ENCODE assay signal across 18 cellular contexts in the genomic region with DNA sequence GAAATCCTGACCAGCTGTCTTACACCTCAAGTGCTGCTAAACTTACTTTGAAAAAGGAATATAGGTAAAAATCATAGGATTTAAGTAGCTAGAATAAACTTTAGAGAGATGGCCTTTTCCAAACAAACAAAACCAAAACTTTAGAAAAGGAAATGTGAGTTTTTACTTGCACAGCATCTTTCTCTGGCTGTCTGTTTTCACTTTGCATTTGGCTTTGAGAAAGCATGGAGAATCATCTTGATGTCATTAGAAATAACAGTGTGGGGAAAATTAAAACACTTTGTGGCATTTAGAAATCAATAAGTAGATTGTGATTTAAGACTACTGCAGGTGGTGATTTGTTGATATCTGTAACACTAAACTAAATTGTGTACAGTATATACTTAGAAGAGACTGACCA. TPM values are rescaled to one million over a fixed set of nuclear protein-coding genes. Genes with fewer than 3 reads are reported as not detected.
DNase-seq lines count a peak whose midpoint lies in the region; ATAC-seq, FAIRE-seq and TF ChIP-seq lines count a peak whose summit lies in the region.
"Had no signal": no experiment of that assay in that cellular context is flagged by ENCODE, and none has a peak within 500 bp of the region (broad histone marks: within the 10 kb centered on the region; RNA-seq: fewer than 3 reads in every experiment).

No MANE protein-coding gene starts in this region.

- H3K4me3 ChIP-seq in astrocyte (ENCODE audit: insufficient read depth, low read depth, low read length) (no peak overlapping the region), right lobe of liver (no peak overlapping the region), thyroid gland (replicated peaks in 1 of 3) (no peak overlapping the region), psoas muscle (no peak overlapping the region)
- H3K4me3 ChIP-seq: gastroesophageal sphincter had no signal

- FAIRE-seq in astrocyte (lab: Jason Lieb, UNC): no peak
- FAIRE-seq: A204.1, bronchial epithelial cell, GM18507 had no signal

- H3K36me3 ChIP-seq in astrocyte (ENCODE audit: insufficient read depth, low read length) (no peaks in the 10 kb centered on the region), right lobe of liver (no peaks in the 10 kb centered on the region), thyroid gland (no peaks in the 10 kb centered on the region), psoas muscle (ENCODE audit: insufficient read depth in 1 of 2, low read depth in 1 of 2) (no peaks in the 10 kb centered on the region)
- H3K36me3 ChIP-seq: gastroesophageal sphincter had no signal

- POLR2A ChIA-PET in activated CD4-positive, alpha-beta memory T cell treated with anti-CD3 and anti-CD28 coated beads, Interleukin-2, amount 10 ng/mL, durations not matched to agents 7 days and 5 days (lab: Charles Lee): interaction anchor here (0.8 to 1.6 kb wide), 2 partner anchors 55 to 137 kb away, joined by 3 to 6 read pairs; a partner anchor contains a TSS
- POLR2A ChIA-PET in activated CD4-positive, alpha-beta memory T cell treated with anti-CD3 and anti-CD28 coated beads for 36 hours (lab: Charles Lee): interaction anchor here (0.7 kb wide), 1 partner anchor 174 kb away, joined by 3 read pairs; no protein-coding TSS in a partner anchor

- H3K4me1 ChIP-seq in astrocyte (ENCODE audit: insufficient read depth, low read length): peaks cover 28% of the 10 kb centered on the region
- H3K4me1 ChIP-seq in right lobe of liver: peaks cover 0 to 31% (median 8%) of the 10 kb centered on the region in 4 donors
- peaks cover 34 to 44% of the 10 kb centered on the region in 2 donors for H3K4me1 ChIP-seq in thyroid gland
- H3K4me1 ChIP-seq in psoas muscle: peaks cover 19% of the 10 kb centered on the region

- H3K27me3 ChIP-seq in astrocyte (ENCODE audit: insufficient read depth, low read length) (no peaks in the 10 kb centered on the region), right lobe of liver (no peaks in the 10 kb centered on the region), thyroid gland (no peaks in the 10 kb centered on the region), psoas muscle (ENCODE audit: insufficient read depth in 3 of 3, low read length in 2 of 3) (no peaks in the 10 kb centered on the region)
- H3K27me3 ChIP-seq: gastroesophageal sphincter had no signal

- no peaks in the 10 kb centered on the region for H3K9me3 ChIP-seq in astrocyte (ENCODE audit: insufficient read depth, low read depth, low read length)
- H3K9me3 ChIP-seq in right lobe of liver: no peaks in the 10 kb centered on the region
- no peaks in the 10 kb centered on the region for H3K9me3 ChIP-seq in thyroid gland
- H3K9me3 ChIP-seq in psoas muscle: no peaks in the 10 kb centered on the region
- H3K9me3 ChIP-seq: gastroesophageal sphincter had no signal

- H3K9ac ChIP-seq in astrocyte (ENCODE audit: low read length): no peak overlapping the region

- no peaks in the 10 kb centered on the region for H3K27me3 Mint-ChIP-seq in activated CD4-positive, alpha-beta memory T cell treated with anti-CD3 and anti-CD28 coated beads, Interleukin-2, amount 10 ng/mL, durations not matched to agents 7 days and 5 days
- no peaks in the 10 kb centered on the region for H3K27me3 Mint-ChIP-seq in activated CD4-positive, alpha-beta memory T cell treated with anti-CD3 and anti-CD28 coated beads for 36 hours
- H3K27me3 Mint-ChIP-seq in astrocyte (ENCODE audit: low read depth, unreplicated experiment): no peaks in the 10 kb centered on the region

- H3K27ac Mint-ChIP-seq in activated CD4-positive, alpha-beta memory T cell treated with anti-CD3 and anti-CD28 coated beads, Interleukin-2, amount 10 ng/mL, durations not matched to agents 7 days and 5 days: peak overlapping the region; percentile 18
- no peak overlapping the region for H3K27ac Mint-ChIP-seq in activated CD4-positive, alpha-beta memory T cell treated with anti-CD3 and anti-CD28 coated beads for 36 hours
- peak overlapping the region; percentile 82 for H3K27ac Mint-ChIP-seq in astrocyte (ENCODE audit: unreplicated experiment)
- H3K27ac Mint-ChIP-seq: stimulated activated effector memory CD8-positive, alpha-beta T cell treated with anti-CD3 and anti-CD28 coated beads, Interleukin-12 subunit alpha, Interleukin-12 subunit beta, amount 100 ng/mL, for 72 hours had no signal

- H3K27ac ChIP-seq in astrocyte (ENCODE audit: low read depth, low read length) (no peak overlapping the region), right lobe of liver (peak overlapping the region in 2 of 3 donors; percentile 4 to 19), thyroid gland (peak overlapping the region; percentile 20 to 76 (median 75)), psoas muscle (no peak overlapping the region)

- TF ChIP-seq POLR2A in right lobe of liver (IDR thresholded peaks at IDR 0.05): no peak
- no peak for TF ChIP-seq POLR2A in thyroid gland (IDR thresholded peaks at IDR 0.05)

- DNase-seq in activated CD4-positive, alpha-beta memory T cell treated with anti-CD3 and anti-CD28 coated beads, Interleukin-2, amount 10 ng/mL, durations not matched to agents 7 days and 5 days: no peak
- no peak for DNase-seq in activated CD4-positive, alpha-beta memory T cell treated with anti-CD3 and anti-CD28 coated beads for 36 hours
- DNase-seq in astrocyte (ENCODE audit: low read depth) (no peak), right lobe of liver (no peak), thyroid gland (no peak), psoas muscle (no peak)
- DNase-seq: activated CD4-positive, alpha-beta T cell treated with anti-CD3 and anti-CD28 coated beads, Interleukin-2, amount 50 U/mL, for 48 hours; activated effector memory CD4-positive, alpha-beta T cell treated with anti-CD3 and anti-CD28 coated beads, Interleukin-2, amount 50 U/mL, for 16 hours; GDM1; NCI-H526; stimulated activated CD4-positive, alpha-beta T cell treated with anti-CD3 and anti-CD28 coated beads, Interleukin-4, amount 100 ng/mL, for 24 hours had no signal

- peaks cover 28% of the 10 kb centered on the region for H4K20me1 ChIP-seq in astrocyte (ENCODE audit: insufficient read depth, low read length)

- intact Hi-C loops in activated CD4-positive, alpha-beta memory T cell treated with anti-CD3 and anti-CD28 coated beads for 36 hours (cut with micrococcal nuclease): no loop called here
- intact Hi-C loops in right lobe of liver (cut with DNase I): no loop called here
- intact Hi-C loops in thyroid gland (cut with DNase I): no loop called here
- intact Hi-C loops in psoas muscle (cut with DNase I): no loop called here

- H3K36me3 Mint-ChIP-seq in activated CD4-positive, alpha-beta memory T cell treated with anti-CD3 and anti-CD28 coated beads, Interleukin-2, amount 10 ng/mL, durations not matched to agents 7 days and 5 days (ENCODE audit: low read depth): peaks cover 17% of the 10 kb centered on the region
- H3K36me3 Mint-ChIP-seq in activated CD4-positive, alpha-beta memory T cell treated with anti-CD3 and anti-CD28 coated beads for 36 hours: no peaks in the 10 kb centered on the region
- no peaks in the 10 kb centered on the region for H3K36me3 Mint-ChIP-seq in astrocyte (ENCODE audit: low read depth, unreplicated experiment)
- H3K36me3 Mint-ChIP-seq: stimulated activated effector memory CD8-positive, alpha-beta T cell treated with anti-CD3 and anti-CD28 coated beads, Interleukin-12 subunit alpha, Interleukin-12 subunit beta, amount 100 ng/mL, for 72 hours had no signal

- ATAC-seq in right lobe of liver (no peak), GM21515 (IDR thresholded peaks at IDR 0.05; ENCODE audit: unreplicated experiment) (no peak), psoas muscle (no peak), HG03196 (IDR thresholded peaks at IDR 0.05; ENCODE audit: unreplicated experiment) (no peak)
- ATAC-seq: stimulated activated effector memory CD8-positive, alpha-beta T cell treated with anti-CD3 and anti-CD28 coated beads, Interleukin-12 subunit alpha, Interleukin-12 subunit beta, amount 100 ng/mL, for 72 hours had no signal

- peak overlapping the region; percentile 58 for H3K4me2 ChIP-seq in astrocyte (ENCODE audit: low read length)

- no peak overlapping the region for H3K4me3 Mint-ChIP-seq in activated CD4-positive, alpha-beta memory T cell treated with anti-CD3 and anti-CD28 coated beads, Interleukin-2, amount 10 ng/mL, durations not matched to agents 7 days and 5 days
- no peak overlapping the region for H3K4me3 Mint-ChIP-seq in activated CD4-positive, alpha-beta memory T cell treated with anti-CD3 and anti-CD28 coated beads for 36 hours
- peak overlapping the region; percentile 30 for H3K4me3 Mint-ChIP-seq in astrocyte (ENCODE audit: unreplicated experiment)
- H3K4me3 Mint-ChIP-seq: stimulated activated effector memory CD8-positive, alpha-beta T cell treated with anti-CD3 and anti-CD28 coated beads, Interleukin-12 subunit alpha, Interleukin-12 subunit beta, amount 100 ng/mL, for 72 hours had no signal

- TF ChIP-seq CTCF in astrocyte (IDR thresholded peaks at IDR 0.05; ENCODE audit: insufficient read depth, low read depth, low read length): no peak
- TF ChIP-seq CTCF in right lobe of liver (IDR thresholded peaks at IDR 0.05): no peak
- no peak for TF ChIP-seq CTCF in thyroid gland (IDR thresholded peaks at IDR 0.05)
- TF ChIP-seq CTCF in psoas muscle (IDR thresholded peaks at IDR 0.05): no peak

- CTCF ChIA-PET in activated CD4-positive, alpha-beta memory T cell treated with anti-CD3 and anti-CD28 coated beads, Interleukin-2, amount 10 ng/mL, durations not matched to agents 7 days and 5 days (lab: Charles Lee): no interaction called here
- CTCF ChIA-PET in activated CD4-positive, alpha-beta memory T cell treated with anti-CD3 and anti-CD28 coated beads for 36 hours (lab: Charles Lee): no interaction called here

- peaks cover 52% of the 10 kb centered on the region for H3K4me1 Mint-ChIP-seq in activated CD4-positive, alpha-beta memory T cell treated with anti-CD3 and anti-CD28 coated beads, Interleukin-2, amount 10 ng/mL, durations not matched to agents 7 days and 5 days
- H3K4me1 Mint-ChIP-seq in activated CD4-positive, alpha-beta memory T cell treated with anti-CD3 and anti-CD28 coated beads for 36 hours (ENCODE audit: low read depth): peaks cover 53% of the 10 kb centered on the region
- H3K4me1 Mint-ChIP-seq in astrocyte (ENCODE audit: low read depth, unreplicated experiment): peaks cover 50% of the 10 kb centered on the region

- H3K79me2 ChIP-seq in astrocyte (ENCODE audit: insufficient read depth, low read length): peaks cover 92% of the 10 kb centered on the region

- no peak overlapping the region for H2AFZ ChIP-seq in astrocyte (ENCODE audit: low read depth, low read length)

- H3K9me3 Mint-ChIP-seq in activated CD4-positive, alpha-beta memory T cell treated with anti-CD3 and anti-CD28 coated beads, Interleukin-2, amount 10 ng/mL, durations not matched to agents 7 days and 5 days: no peaks in the 10 kb centered on the region
- H3K9me3 Mint-ChIP-seq in activated CD4-positive, alpha-beta memory T cell treated with anti-CD3 and anti-CD28 coated beads for 36 hours: no peaks in the 10 kb centered on the region
- no peaks in the 10 kb centered on the region for H3K9me3 Mint-ChIP-seq in astrocyte (ENCODE audit: unreplicated experiment)
- H3K9me3 Mint-ChIP-seq: stimulated activated effector memory CD8-positive, alpha-beta T cell treated with anti-CD3 and anti-CD28 coated beads, Interleukin-12 subunit alpha, Interleukin-12 subunit beta, amount 100 ng/mL, for 72 hours had no signal

RNA-seq across cellular contexts. Expression of a gene that starts 6.0 kb away (rescaled TPM):
- total RNA-seq in activated CD4-positive, alpha-beta memory T cell treated with anti-CD3 and anti-CD28 coated beads, Interleukin-2, amount 10 ng/mL, durations not matched to agents 7 days and 5 days: 10 to 100 TPM; 12.2 to 14.1 TPM
- total RNA-seq in activated CD4-positive, alpha-beta memory T cell treated with anti-CD3 and anti-CD28 coated beads for 36 hours: 10 to 100 TPM in 1 of 2 experiments, 1 to 10 TPM in 1; 9.3 to 11.2 TPM
- 16.2 and 16.3 TPM in 2 replicates for total RNA-seq in astrocyte
- total RNA-seq in right lobe of liver: 10 to 100 TPM in 1 of 6 experiments, 1 to 10 TPM in 5; 4.5 to 12.0 (median 7.3) TPM
- total RNA-seq in thyroid gland: 10 to 100 TPM; 15.8 to 23.9 (median 20.9) TPM
- total RNA-seq in psoas muscle: 1 to 10 TPM; 1.4 to 2.3 (median 1.9) TPM
- 1 to 10 TPM in 2 of 3 donors, under 1 TPM in 1; 0.66 to 5.3 (median 1.5) TPM for polyA plus RNA-seq in psoas muscle

Comparison
In these comparisons a context has a peak if more than half of its experiments do, and no peak if none do; other contexts are left out.
1. H3K27ac ChIP-seq: peak in right lobe of liver (2 of 3) and thyroid gland (3 of 3); none in astrocyte (single experiment) and psoas muscle (single experiment).